ENCODE assay signal across 13 cellular contexts in the genomic region with DNA sequence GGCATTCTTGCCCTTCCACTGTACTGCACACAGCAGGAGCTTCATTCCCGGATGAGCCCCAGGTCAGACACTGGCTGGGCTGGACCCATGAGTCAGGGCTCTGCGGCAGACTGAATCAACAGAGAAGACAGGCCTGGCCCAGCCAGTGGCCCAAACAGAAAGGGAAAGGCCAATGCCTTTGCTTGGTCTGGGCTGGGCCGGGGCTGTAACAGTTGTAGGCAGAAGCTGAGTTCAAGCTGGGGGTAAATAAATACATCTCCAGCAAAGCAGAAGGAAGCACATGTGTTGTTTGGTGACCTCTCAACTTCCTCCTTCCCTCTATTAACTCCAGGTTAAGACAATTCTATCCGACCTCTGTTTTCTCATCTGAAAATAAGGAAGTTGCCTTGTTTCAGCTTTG. TPM values are rescaled to one million over a fixed set of nuclear protein-coding genes. Genes with fewer than 3 reads are reported as not detected.
DNase-seq lines count a peak whose midpoint lies in the region; ATAC-seq and TF ChIP-seq lines count a peak whose summit lies in the region.
"Had no signal": no experiment of that assay in that cellular context is flagged by ENCODE, and none has a peak within 500 bp of the region (broad histone marks: within the 10 kb centered on the region; RNA-seq: fewer than 3 reads in every experiment).

No MANE protein-coding gene starts in this region.

- peak; percentile 81 for ATAC-seq in sciatic nerve
- ATAC-seq in HG02642 (IDR thresholded peaks at IDR 0.05; ENCODE audit: poor library complexity, unreplicated experiment): no peak

- DNase-seq in GF-D8 (lab: John Stamatoyannopoulos, UW) (peak; percentile 98), SIG-M5 (lab: John Stamatoyannopoulos, UW) (peak; percentile 26), left ventricle myocardium inferior (peak; percentile 32), sciatic nerve (ENCODE audit: low spot score) (no peak), foreskin fibroblast (no peak), NCI-H82 treated with DMSO at 0.1 percent for 48 hours (lab: John Stamatoyannopoulos, UW; ENCODE audit: unreplicated experiment) (no peak), NCI-H187 treated with DMSO at 0.1 percent for 48 hours (lab: John Stamatoyannopoulos, UW) (no peak)
- DNase-seq: activated B cell treated with CpG ODN at 0.5 μM for 24 hours; CD4-positive, CD25-positive, alpha-beta regulatory T cell; NCI-H187 had no signal

- H3K4me1 ChIP-seq in left ventricle myocardium inferior: peaks cover 14% of the 10 kb centered on the region

- H3K36me3 ChIP-seq in left ventricle myocardium inferior: no peaks in the 10 kb centered on the region

- intact Hi-C loops in left ventricle myocardium inferior (cut with micrococcal nuclease) (no loop called here), sciatic nerve (cut with DNase I) (no loop called here)

- no peak overlapping the region for H3K27ac ChIP-seq in left ventricle myocardium inferior (replicated peaks)

- H3K27me3 ChIP-seq in left ventricle myocardium inferior (ENCODE audit: low read depth): no peaks in the 10 kb centered on the region

- peaks cover 21% of the 10 kb centered on the region for H3K9me3 ChIP-seq in left ventricle myocardium inferior (replicated peaks)

- no peak for TF ChIP-seq CTCF in left ventricle myocardium inferior (IDR thresholded peaks at IDR 0.05; ENCODE audit: borderline replicate concordance)
- TF ChIP-seq CTCF in foreskin fibroblast (IDR thresholded peaks at IDR 0.05; ENCODE audit: low read depth, low read length): no peak

- no peak overlapping the region for H3K4me3 ChIP-seq in left ventricle myocardium inferior
- no peak overlapping the region for H3K4me3 ChIP-seq in foreskin fibroblast (ENCODE audit: low read depth in 1 of 2, low read length in 2 of 2)

RNA-seq across cellular contexts. Expression of gene SMIM35, which starts 1.8 kb away (rescaled TPM):
- total RNA-seq in left ventricle myocardium inferior (not detected), sciatic nerve (not detected)
- total RNA-seq: fibroblast of villous mesenchyme, mesenteric fat pad had no signal

RNA-seq across cellular contexts. Expression of gene TMPRSS4, which starts 11.7 kb away (rescaled TPM):
- total RNA-seq in left ventricle myocardium inferior (0.30 TPM), sciatic nerve (not detected)
- total RNA-seq: activated B cell treated with CpG ODN at 0.5 μM for 24 hours; CD4-positive, CD25-positive, alpha-beta regulatory T cell; fibroblast of villous mesenchyme; mesenteric fat pad had no signal

Comparison
In these comparisons a context has a peak if more than half of its experiments do, and no peak if none do; other contexts are left out.
1. DNase-seq: peak in GF-D8 (single experiment), SIG-M5 (single experiment) and left ventricle myocardium inferior (single experiment); none in sciatic nerve (single experiment), foreskin fibroblast (0 of 2), NCI-H82 treated with DMSO at 0.1 percent for 48 hours (single experiment) and NCI-H187 treated with DMSO at 0.1 percent for 48 hours (single experiment).